1 cellular context compared by ENCODE assay signal in genomic region chr13:95955719-95956118, GRCh38.
TF ChIP-seq lines count a peak whose summit lies in the region.

No MANE protein-coding gene starts in this region.

TF ChIP-seq in WTC11, 78 proteins besides CTCF, POLR2A, EP300 and RAD21 (continued from another document):
- TF ChIP-seq KAT7 (CRISPR knock-in tag; IDR thresholded peaks at IDR 0.05; ENCODE audit: borderline replicate concordance) (no peak), ZNF232 (CRISPR knock-in tag; IDR thresholded peaks at IDR 0.05) (no peak), ZNF416 (CRISPR knock-in tag; IDR thresholded peaks at IDR 0.05) (no peak), CREB1 (CRISPR knock-in tag; IDR thresholded peaks at IDR 0.05) (no peak)
- TF ChIP-seq, protein P1, sequence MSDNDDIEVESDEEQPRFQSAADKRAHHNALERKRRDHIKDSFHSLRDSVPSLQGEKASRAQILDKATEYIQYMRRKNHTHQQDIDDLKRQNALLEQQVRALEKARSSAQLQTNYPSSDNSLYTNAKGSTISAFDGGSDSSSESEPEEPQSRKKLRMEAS (CRISPR knock-in tag; IDR thresholded peaks at IDR 0.05) = no peak
